In the genomic region with DNA sequence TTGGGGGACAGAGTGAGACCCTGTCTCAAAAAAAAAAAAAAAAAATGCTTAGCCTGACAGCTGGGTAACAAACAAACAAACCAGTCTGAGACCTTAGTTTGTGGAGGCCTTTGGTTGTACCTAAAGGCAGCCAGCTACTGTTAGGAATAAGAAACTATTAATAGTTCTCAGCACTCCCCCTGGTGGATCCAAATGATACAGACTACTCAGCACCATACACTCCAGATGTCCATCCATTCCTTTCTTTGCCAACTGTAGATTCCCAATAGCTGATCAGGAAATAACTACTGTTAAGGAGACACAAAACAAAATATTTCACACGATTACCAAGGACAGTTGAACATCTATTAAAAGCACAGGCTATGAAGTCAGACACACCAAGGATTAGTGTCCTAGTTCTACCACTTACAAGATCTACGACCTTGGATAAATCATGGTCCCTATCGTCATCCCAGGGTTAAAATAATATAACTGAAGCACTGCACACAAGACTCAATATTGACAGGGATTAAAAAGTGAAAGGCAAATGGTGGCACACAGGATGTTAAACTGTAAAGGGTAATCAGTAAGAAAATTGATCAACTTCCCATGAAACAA, we compare ENCODE assay signal across 8 cellular contexts. TPM values are rescaled to one million over a fixed set of nuclear protein-coding genes. Genes with fewer than 3 reads are reported as not detected.
DNase-seq lines count a peak whose midpoint lies in the region; FAIRE-seq and TF ChIP-seq lines count a peak whose summit lies in the region.

No MANE protein-coding gene starts in this region.

- peak; percentile 57 for FAIRE-seq in GM18507 (lab: Jason Lieb, UNC)

- H3K27me3 Mint-ChIP-seq in activated T-cell treated with anti-CD3 and anti-CD28 coated beads, Interleukin-2, amount 50 U/mL, for 24 hours: no peaks in the 10 kb centered on the region

- H4K20me1 ChIP-seq in OCI-LY7 (ENCODE audit: insufficient read depth, low read length): no peaks in the 10 kb centered on the region

- no peak overlapping the region for H3K14ac ChIP-seq in mesenchymal stem cell (ENCODE audit: low read length in 2 of 2)

- no peak overlapping the region for H3K4me3 Mint-ChIP-seq in activated T-cell treated with anti-CD3 and anti-CD28 coated beads, Interleukin-2, amount 50 U/mL, for 24 hours

- no peaks in the 10 kb centered on the region for H3K79me1 ChIP-seq in mesenchymal stem cell (replicated peaks; ENCODE audit: low read length, poor library complexity, severe bottlenecking)

- TF ChIP-seq CTCF in OCI-LY7 (conservative IDR thresholded peaks at IDR 0.05; ENCODE audit: low read length): peak; percentile 82

- intact Hi-C loops in OCI-LY7 (cut with micrococcal nuclease; ENCODE audit: unreplicated experiment): loop anchor here (5.0 kb wide), 1 partner anchor 489 kb away; no protein-coding TSS in a partner anchor

- no peak overlapping the region for H2AK5ac ChIP-seq in mesenchymal stem cell (ENCODE audit: low read length, severe bottlenecking)

- CTCF ChIA-PET in OCI-LY7 (lab: Charles Lee; ENCODE audit: unreplicated experiment): interaction anchor here (0.6 kb wide), 1 partner anchor 451 kb away, joined by 3 read pairs; no protein-coding TSS in a partner anchor

- no peaks in the 10 kb centered on the region for H3K9me3 Mint-ChIP-seq in activated T-cell treated with anti-CD3 and anti-CD28 coated beads, Interleukin-2, amount 50 U/mL, for 24 hours

- no peaks in the 10 kb centered on the region for H3K79me2 ChIP-seq in OCI-LY7 (ENCODE audit: insufficient read depth, low read depth, low read length)

- POLR2A ChIA-PET in OCI-LY7 (lab: Charles Lee): interaction anchor here (0.6 to 1.3 kb wide), 3 partner anchors 21 to 78 kb away, joined by 3 read pairs; no protein-coding TSS in a partner anchor

- H3K36me3 ChIP-seq in OCI-LY7 (ENCODE audit: insufficient read depth, low read length): peaks cover 42% of the 10 kb centered on the region
- peaks cover 4 to 23% of the 10 kb centered on the region in 2 experiments for H3K36me3 ChIP-seq in mesenchymal stem cell (ENCODE audit: control insufficient read depth in 1 of 2, insufficient read depth in 2 of 2, low read depth in 1 of 2, low read length in 2 of 2)

- no peak overlapping the region for H3K18ac ChIP-seq in mesenchymal stem cell (ENCODE audit: low read depth in 1 of 2, low read length in 2 of 2)

- H2BK120ac ChIP-seq in mesenchymal stem cell (ENCODE audit: low read depth, low read length): no peak overlapping the region

- peaks cover 29% of the 10 kb centered on the region for H3K36me3 Mint-ChIP-seq in activated T-cell treated with anti-CD3 and anti-CD28 coated beads, Interleukin-2, amount 50 U/mL, for 24 hours (ENCODE audit: low read depth)

- H3K9me3 ChIP-seq in OCI-LY7 (ENCODE audit: low read length): no peaks in the 10 kb centered on the region
- H3K9me3 ChIP-seq in mesenchymal stem cell (ENCODE audit: control insufficient read depth, low read length): no peaks in the 10 kb centered on the region

- BruUV-seq in OCI-LY7 (replicated peaks; lab: Mats Ljungman, UMichigan): no TSS peak

- no peak overlapping the region for H3K23ac ChIP-seq in mesenchymal stem cell (ENCODE audit: low read length in 2 of 2)

- no peaks in the 10 kb centered on the region for H3K27me3 ChIP-seq in mesenchymal stem cell (ENCODE audit: control insufficient read depth in 1 of 2, insufficient read depth in 1 of 2, low read length in 2 of 2)

- H3K9me2 ChIP-seq in OCI-LY7 (ENCODE audit: insufficient read depth, low read length): no peaks in the 10 kb centered on the region

- 62% methylated on average over 3 of the region's 3 CpGs for WGBS in mesenchymal stem cell

- H3K4me1 ChIP-seq in OCI-LY7 (ENCODE audit: insufficient read depth, low read length, poor library complexity, severe bottlenecking): no peaks in the 10 kb centered on the region
- H3K4me1 ChIP-seq in mesenchymal stem cell (ENCODE audit: control insufficient read depth, insufficient read depth, low read depth, low read length): no peaks in the 10 kb centered on the region

- no peak overlapping the region for H2BK12ac ChIP-seq in mesenchymal stem cell (ENCODE audit: low read length in 2 of 2)

- no peak overlapping the region for H4K8ac ChIP-seq in mesenchymal stem cell (ENCODE audit: low read length)

- DNase-seq in CD1c-positive myeloid dendritic cell (ENCODE audit: extremely low spot score) (peak; percentile 33), GM18507 (ENCODE audit: extremely low spot score, insufficient read length, low read depth) (no peak), HT1080 (ENCODE audit: low read depth) (peak; percentile 45), OCI-LY7 (ENCODE audit: low spot score) (peak; percentile 37), dermis microvascular lymphatic vessel endothelial cell (ENCODE audit: low read depth in 2 of 2) (peak; percentile 30 to 48), mesenchymal stem cell (peak; percentile 58), NCI-H226 (no peak)
- DNase-seq in activated T-cell treated with anti-CD3 and anti-CD28 coated beads, Interleukin-2, amount 50 U/mL, for 24 hours: no peak

- H3K4ac ChIP-seq in mesenchymal stem cell (ENCODE audit: low read depth in 1 of 2, low read length in 2 of 2): no peak overlapping the region

- no peak overlapping the region for H2BK5ac ChIP-seq in mesenchymal stem cell (ENCODE audit: low read depth, low read length, poor library complexity, severe bottlenecking)

- H2AFZ ChIP-seq in OCI-LY7 (ENCODE audit: low read length) (no peak overlapping the region), mesenchymal stem cell (ENCODE audit: low read depth, low read length) (no peak overlapping the region)

- no peak overlapping the region for H2BK15ac ChIP-seq in mesenchymal stem cell (ENCODE audit: low read depth, poor library complexity, severe bottlenecking)

- H3K4me2 ChIP-seq in OCI-LY7 (ENCODE audit: low read length): no peak overlapping the region
- H3K4me2 ChIP-seq in mesenchymal stem cell (ENCODE audit: low read length, poor library complexity, severe bottlenecking): no peak overlapping the region

- no peak overlapping the region for H3K4me3 ChIP-seq in OCI-LY7 (ENCODE audit: low read depth, low read length, poor library complexity, severe bottlenecking)
- H3K4me3 ChIP-seq in mesenchymal stem cell (ENCODE audit: insufficient read depth in 1 of 2, low read depth in 1 of 2, low read length in 2 of 2): no peak overlapping the region

- no peak overlapping the region for H3K9ac ChIP-seq in mesenchymal stem cell (ENCODE audit: low read length)

- no peak overlapping the region for H3K27ac Mint-ChIP-seq in activated T-cell treated with anti-CD3 and anti-CD28 coated beads, Interleukin-2, amount 50 U/mL, for 24 hours

- no peaks in the 10 kb centered on the region for H3K4me1 Mint-ChIP-seq in activated T-cell treated with anti-CD3 and anti-CD28 coated beads, Interleukin-2, amount 50 U/mL, for 24 hours (ENCODE audit: low read depth)

- H3K27ac ChIP-seq in OCI-LY7 (ENCODE audit: low read depth, low read length, poor library complexity, severe bottlenecking) (no peak overlapping the region), mesenchymal stem cell (ENCODE audit: low read length, poor library complexity, severe bottlenecking) (no peak overlapping the region)

- H4K91ac ChIP-seq in mesenchymal stem cell (ENCODE audit: low read length): no peak overlapping the region

RNA-seq across cellular contexts. Expression of a gene that starts 17.2 kb away (rescaled TPM):
- not detected in 2 replicates for total RNA-seq in HT1080 (2014; rRNA removed; shearing (Covaris generic))
- not detected in 2 replicates for polyA plus RNA-seq in HT1080 (2015; cell fraction: cytosol; rRNA removed)
- not detected in 2 replicates for polyA plus RNA-seq in HT1080 (2015; cell fraction: nucleus; rRNA removed)
- not detected in 2 replicates for total RNA-seq in OCI-LY7 (2014; rRNA removed; shearing (Covaris generic))
- not detected in 2 replicates for total RNA-seq in OCI-LY7 (2022)
- total RNA-seq in dermis microvascular lymphatic vessel endothelial cell: not detected in 2 replicates
- not detected for polyA plus RNA-seq in mesenchymal stem cell (2013, experiment 1 of 2)
- polyA plus RNA-seq in mesenchymal stem cell (2013, experiment 2 of 2): not detected

RNA-seq across cellular contexts. Expression of a gene that starts 23.3 kb away (rescaled TPM):
- total RNA-seq in HT1080 (2014; rRNA removed; shearing (Covaris generic)): 32.3 and 33.1 TPM in 2 replicates
- polyA plus RNA-seq in HT1080 (2015; cell fraction: cytosol; rRNA removed): 19.8 and 21.9 TPM in 2 replicates
- 37.5 and 38.7 TPM in 2 replicates for polyA plus RNA-seq in HT1080 (2015; cell fraction: nucleus; rRNA removed)
- 15.9 and 18.9 TPM in 2 replicates for total RNA-seq in OCI-LY7 (2014; rRNA removed; shearing (Covaris generic))
- total RNA-seq in OCI-LY7 (2022): 19.2 and 19.9 TPM in 2 replicates
- total RNA-seq in dermis microvascular lymphatic vessel endothelial cell: 15.0 and 18.1 TPM in 2 replicates
- polyA plus RNA-seq in mesenchymal stem cell (2013, experiment 1 of 2): 8.9 TPM
- 8.9 TPM for polyA plus RNA-seq in mesenchymal stem cell (2013, experiment 2 of 2)

Comparison
In these comparisons a context has a peak if more than half of its experiments do, and no peak if none do; other contexts are left out.
1. DNase-seq: peak in CD1c-positive myeloid dendritic cell (single experiment), HT1080 (single experiment), OCI-LY7 (single experiment), dermis microvascular lymphatic vessel endothelial cell (2 of 2) and mesenchymal stem cell (single experiment); none in GM18507 (single experiment), NCI-H226 (single experiment) and activated T-cell treated with anti-CD3 and anti-CD28 coated beads, Interleukin-2, amount 50 U/mL, for 24 hours (single experiment).